In genomic region chr14:93113678-93114067, GRCh38 we compare ENCODE assay signal across 7 cellular contexts. TPM values are rescaled to one million over a fixed set of nuclear protein-coding genes. Genes with fewer than 3 reads are reported as not detected.
DNase-seq lines count a peak whose midpoint lies in the region; ATAC-seq and TF ChIP-seq lines count a peak whose summit lies in the region.

No MANE protein-coding gene starts in this region.

- no peak for TF ChIP-seq CTCF in left ventricle myocardium inferior (IDR thresholded peaks at IDR 0.05; ENCODE audit: borderline replicate concordance)

- ATAC-seq in GM19452 (IDR thresholded peaks at IDR 0.05; ENCODE audit: unreplicated experiment) (no peak), HG03280 (IDR thresholded peaks at IDR 0.05; ENCODE audit: unreplicated experiment) (no peak)

- H3K4me3 ChIP-seq in H7 (ENCODE audit: insufficient read depth, low read depth, low read length) (peak overlapping the region; percentile 78), SJSA1 (peak overlapping the region; percentile 89), left ventricle myocardium inferior (peak overlapping the region; percentile 75), skeletal muscle satellite cell (ENCODE audit: low read length) (peak overlapping the region; percentile 93)

- H3K36me3 ChIP-seq in H7 (replicated peaks; ENCODE audit: control insufficient read depth, insufficient read depth, low read length) (no peaks in the 10 kb centered on the region), SJSA1 (peaks cover 12% of the 10 kb centered on the region), left ventricle myocardium inferior (no peaks in the 10 kb centered on the region), skeletal muscle satellite cell (ENCODE audit: insufficient read depth, low read length) (no peaks in the 10 kb centered on the region)

- H3K27me3 ChIP-seq in H7 (ENCODE audit: control insufficient read depth, insufficient read depth, low read length) (no peaks in the 10 kb centered on the region), SJSA1 (replicated peaks) (no peaks in the 10 kb centered on the region), left ventricle myocardium inferior (ENCODE audit: low read depth) (no peaks in the 10 kb centered on the region), skeletal muscle satellite cell (ENCODE audit: control insufficient read depth, insufficient read depth, low read length) (no peaks in the 10 kb centered on the region)

- H3K4me2 ChIP-seq in skeletal muscle satellite cell (ENCODE audit: low read length) = peak overlapping the region; percentile 96

- DNase-seq in H7 = no peak
- no peak for DNase-seq in SJSA1 (ENCODE audit: low read depth in 1 of 2, low spot score in 2 of 2)
- no peak for DNase-seq in left ventricle myocardium inferior
- no peak for DNase-seq in NCI-H2227 treated with DMSO at 0.1 percent for 48 hours (lab: John Stamatoyannopoulos, UW)

- 0 out of 2 replicates have a peak, but pooled peaks cover 2% of the 10 kb centered on the region for H3K9me3 ChIP-seq in SJSA1 (replicated peaks)
- H3K9me3 ChIP-seq in left ventricle myocardium inferior (replicated peaks) = no peaks in the 10 kb centered on the region
- H3K9me3 ChIP-seq in skeletal muscle satellite cell (replicated peaks; ENCODE audit: low read length) = no peaks in the 10 kb centered on the region

- H3K9ac ChIP-seq in skeletal muscle satellite cell (ENCODE audit: low read depth, low read length) = no peak overlapping the region

- H3K27ac ChIP-seq in SJSA1 (no peak overlapping the region), left ventricle myocardium inferior (replicated peaks) (peak overlapping the region; percentile 99)

- intact Hi-C loops in left ventricle myocardium inferior (cut with micrococcal nuclease) = no loop called here

- H3K4me1 ChIP-seq in SJSA1 (replicated peaks) = peaks cover 38% of the 10 kb centered on the region
- H3K4me1 ChIP-seq in left ventricle myocardium inferior = peaks cover 65% of the 10 kb centered on the region
- H3K4me1 ChIP-seq in skeletal muscle satellite cell (ENCODE audit: control insufficient read depth, insufficient read depth, low read length) = peaks cover 22% of the 10 kb centered on the region

RNA-seq across cellular contexts. Expression of gene ITPK1, which starts 2.1 kb away (rescaled TPM):
- total RNA-seq in H7 (2014; rRNA removed; shearing (Covaris generic)) = 75.1 and 92.1 TPM in 2 replicates
- 56.2 and 57.5 TPM in 2 replicates for total RNA-seq in SJSA1 (2014; rRNA removed; shearing (Covaris generic))
- 112 TPM for total RNA-seq in left ventricle myocardium inferior
- 8.9 and 13.5 TPM in 2 replicates for total RNA-seq in skeletal muscle satellite cell (2012; rRNA removed)
